34 cellular contexts compared by ENCODE assay signal in the genomic region with DNA sequence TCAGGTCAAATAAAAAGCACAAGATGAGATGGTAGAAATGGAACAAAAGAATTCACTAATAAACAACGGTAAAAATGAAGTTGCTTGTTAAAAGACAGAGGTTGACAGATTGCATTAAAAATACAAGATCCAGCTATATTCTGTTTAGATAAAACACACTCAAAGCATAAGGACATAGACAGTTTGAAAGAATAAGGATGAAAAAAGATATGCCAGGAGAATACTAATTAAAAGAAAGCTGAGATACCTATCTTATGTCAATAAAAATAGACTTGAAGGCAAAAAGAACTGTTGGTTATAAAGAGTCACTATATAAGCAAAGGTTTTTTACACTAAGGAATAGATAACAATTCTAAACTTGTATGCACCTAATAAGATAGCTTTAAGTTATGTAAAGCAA.
DNase-seq lines count a peak whose midpoint lies in the region; ATAC-seq, FAIRE-seq and TF ChIP-seq lines count a peak whose summit lies in the region.
"Had no signal": no experiment of that assay in that cellular context is flagged by ENCODE, and none has a peak within 500 bp of the region (broad histone marks: within the 10 kb centered on the region; RNA-seq: fewer than 3 reads in every experiment).

No MANE protein-coding gene starts in this region.

- DNase-seq in SK-N-DZ (ENCODE audit: low spot score) (peak; percentile 28), K562 (ENCODE audit: extremely low read depth in 1 of 4, low spot score in 3 of 4) (no peak), anterior cingulate cortex (lab: John Stamatoyannopoulos, UW) (no peak), HTR-8/SVneo (ENCODE audit: insufficient read length, low spot score) (no peak)
- DNase-seq: 8988T; ACHN; AML-193; BE2C; C1 segment of cervical spinal cord; Caco-2; Calu3; CD4-positive, alpha-beta memory T cell; CD4-positive, alpha-beta T cell; CD4-positive, CD25-positive, alpha-beta regulatory T cell; CD8-positive, alpha-beta memory T cell; CD8-positive, alpha-beta T cell; COR-L47; DMS 273 treated with DMSO at 0.1 percent for 48 hours; DMS153; DMS53; DMS79; DMS79 treated with DMSO at 0.1 percent for 48 hours; DND-41; EL had no signal

- WGBS in K562 (ENCODE audit: insufficient coverage, low coverage, missing lambda C conversion rate): 0% methylated on average over 1 of the region's 1 CpG

- H3K4me2 ChIP-seq in K562 (ENCODE audit: insufficient read depth, low read length): no peak overlapping the region
- H3K4me2 ChIP-seq: A549; BLaER1; BLaER1 treated with 17β-estradiol and CSF1 and Interleukin-3, amounts not matched to agents 10 nM and 100 nM had no signal

- no peak overlapping the region for H3K27ac Mint-ChIP-seq in stimulated activated memory B cell treated with anti-CD40 and anti-IgM and Interleukin-4, amounts not matched to agents 10 μg/mL and 1 μg/mL and 100 μg/mL, for 72 hours
- H3K27ac Mint-ChIP-seq: B cell; CD14-positive monocyte; CD4-positive, alpha-beta memory T cell; CD4-positive, alpha-beta T cell; CD8-positive, alpha-beta memory T cell; CD8-positive, alpha-beta T cell had no signal

- FAIRE-seq in K562 (lab: Jason Lieb, UNC) (no peak), HTR-8/SVneo (lab: Jason Lieb, UNC) (no peak)
- FAIRE-seq: A204.1, A549, D721Med had no signal

- no peak for TF ChIP-seq EP300 in K562 (IDR thresholded peaks at IDR 0.05; ENCODE audit: low read length)

- no peak overlapping the region for H3K9ac ChIP-seq in K562 (ENCODE audit: insufficient read depth in 1 of 2, low read depth in 2 of 2, low read length in 2 of 2)
- H3K9ac ChIP-seq: BLaER1; BLaER1 treated with 17β-estradiol and CSF1 and Interleukin-3, amounts not matched to agents 10 nM and 100 nM had no signal

- no peaks in the 10 kb centered on the region for H3K27me3 Mint-ChIP-seq in stimulated activated memory B cell treated with anti-CD40 and anti-IgM and Interleukin-4, amounts not matched to agents 10 μg/mL and 1 μg/mL and 100 μg/mL, for 72 hours
- H3K27me3 Mint-ChIP-seq: B cell; CD4-positive, alpha-beta memory T cell; CD4-positive, alpha-beta T cell; CD4-positive, CD25-positive, alpha-beta regulatory T cell; CD8-positive, alpha-beta memory T cell had no signal

- no peaks in the 10 kb centered on the region for H4K20me1 ChIP-seq in K562 (replicated peaks; ENCODE audit: control insufficient read depth, insufficient read depth, low read length)
- H4K20me1 ChIP-seq: BLaER1; BLaER1 treated with 17β-estradiol and CSF1 and Interleukin-3, amounts not matched to agents 10 nM and 100 nM had no signal

- H3K36me3 Mint-ChIP-seq in stimulated activated memory B cell treated with anti-CD40 and anti-IgM and Interleukin-4, amounts not matched to agents 10 μg/mL and 1 μg/mL and 100 μg/mL, for 72 hours: no peaks in the 10 kb centered on the region
- H3K36me3 Mint-ChIP-seq: CD14-positive monocyte; CD4-positive, alpha-beta memory T cell; CD4-positive, CD25-positive, alpha-beta regulatory T cell; CD8-positive, alpha-beta memory T cell; CD8-positive, alpha-beta T cell had no signal

- H3K79me2 ChIP-seq in K562 (ENCODE audit: control insufficient read depth, insufficient read depth, low read length): no peaks in the 10 kb centered on the region

- no peak overlapping the region for H3K4me3 Mint-ChIP-seq in stimulated activated memory B cell treated with anti-CD40 and anti-IgM and Interleukin-4, amounts not matched to agents 10 μg/mL and 1 μg/mL and 100 μg/mL, for 72 hours
- H3K4me3 Mint-ChIP-seq: B cell; CD14-positive monocyte; CD4-positive, alpha-beta memory T cell; CD4-positive, alpha-beta T cell; CD4-positive, CD25-positive, alpha-beta regulatory T cell; CD8-positive, alpha-beta memory T cell; CD8-positive, alpha-beta T cell had no signal

- TF ChIP-seq POLR2A in K562 (conservative IDR thresholded peaks at IDR 0.05): no peak

- peak overlapping the region; percentile 43; the same call in 1 of the 2 replicates for H3K27ac ChIP-seq in VCaP
- H3K27ac ChIP-seq in K562 (ENCODE audit: extremely low read depth, low read depth, low read length): no peak overlapping the region
- H3K27ac ChIP-seq: 22Rv1; A549; BLaER1; BLaER1 treated with 17β-estradiol and CSF1 and Interleukin-3, amounts not matched to agents 10 nM and 100 nM had no signal

- POLR2A ChIA-PET in K562 (lab: Yijun Ruan, JAX): no interaction called here

- no peak for TF ChIP-seq RAD21 in K562 (CRISPR knock-in tag; conservative IDR thresholded peaks at IDR 0.05 in 1 of 2, IDR thresholded peaks at IDR 0.05 in 1 of 2)

- H3K4me1 Mint-ChIP-seq in stimulated activated memory B cell treated with anti-CD40 and anti-IgM and Interleukin-4, amounts not matched to agents 10 μg/mL and 1 μg/mL and 100 μg/mL, for 72 hours: no peaks in the 10 kb centered on the region
- H3K4me1 Mint-ChIP-seq: B cell; CD14-positive monocyte; CD4-positive, CD25-positive, alpha-beta regulatory T cell; CD8-positive, alpha-beta memory T cell had no signal

- ATAC-seq in K562: no peak
- no peak for ATAC-seq in stimulated activated memory B cell treated with anti-CD40 and anti-IgM and Interleukin-4, amounts not matched to agents 10 μg/mL and 1 μg/mL and 100 μg/mL, for 72 hours
- ATAC-seq: A549; CD8-positive, alpha-beta T cell had no signal

- CTCF ChIA-PET in K562 (lab: Yijun Ruan, JAX; ENCODE audit: low intra/inter-chr PET ratio): no interaction called here

- TF ChIP-seq CTCF in VCaP (conservative IDR thresholded peaks at IDR 0.05) (no peak), K562 (IDR thresholded peaks at IDR 0.05 in 2 of 3, conservative IDR thresholded peaks at IDR 0.05 in 1 of 3; ENCODE audit: insufficient read depth in 2 of 3, low read depth in 1 of 3, low read length in 3 of 3) (no peak)

- no TSS peak for BruUV-seq in K562 (replicated peaks; lab: Mats Ljungman, UMichigan)

- no peak overlapping the region for H2AFZ ChIP-seq in K562 (ENCODE audit: low read depth, low read length)

- no peaks in the 10 kb centered on the region for H3K27me3 ChIP-seq in K562 (ENCODE audit: control insufficient read depth in 2 of 2, insufficient read depth in 2 of 2, low read length in 2 of 2)
- H3K27me3 ChIP-seq: BE2C; BLaER1; BLaER1 treated with 17β-estradiol and CSF1 and Interleukin-3, amounts not matched to agents 10 nM and 100 nM had no signal

- H3K9me3 ChIP-seq in K562 (replicated peaks; ENCODE audit: control insufficient read depth, insufficient read depth, low read depth, low read length): peaks cover 3% of the 10 kb centered on the region; the same call in 1 of the 2 replicates
- H3K9me3 ChIP-seq: BE2C had no signal

- no peaks in the 10 kb centered on the region for H3K4me1 ChIP-seq in K562 (replicated peaks in 1 of 2; ENCODE audit: control insufficient read depth in 2 of 2, insufficient read depth in 2 of 2, low read length in 2 of 2)
- H3K4me1 ChIP-seq: A549; BE2C; BLaER1; BLaER1 treated with 17β-estradiol and CSF1 and Interleukin-3, amounts not matched to agents 10 nM and 100 nM; Caco-2 had no signal

- in situ Hi-C loops in K562 (cut with MboI): no loop called here

- no peak overlapping the region for H3K4me3 ChIP-seq in K562
- H3K4me3 ChIP-seq: A549; BLaER1; BLaER1 treated with 17β-estradiol and CSF1 and Interleukin-3, amounts not matched to agents 10 nM and 100 nM had no signal

- H3K9me1 ChIP-seq in K562 (ENCODE audit: control insufficient read depth, insufficient read depth, low read length): no peaks in the 10 kb centered on the region

- no peaks in the 10 kb centered on the region for H3K36me3 ChIP-seq in K562 (ENCODE audit: control insufficient read depth, insufficient read depth, low read length)
- H3K36me3 ChIP-seq: BE2C; BLaER1; BLaER1 treated with 17β-estradiol and CSF1 and Interleukin-3, amounts not matched to agents 10 nM and 100 nM had no signal

- intact Hi-C loops in K562 (cut with micrococcal nuclease): no loop called here

- peaks cover 14% of the 10 kb centered on the region for H3K9me3 Mint-ChIP-seq in stimulated activated memory B cell treated with anti-CD40 and anti-IgM and Interleukin-4, amounts not matched to agents 10 μg/mL and 1 μg/mL and 100 μg/mL, for 72 hours

TF ChIP-seq in K562, 482 proteins besides CTCF, POLR2A, EP300 and RAD21:
- no peak for TF ChIP-seq NR4A1 (CRISPR knock-in tag; IDR thresholded peaks at IDR 0.05)
- TF ChIP-seq NR4A1 (tag; IDR thresholded peaks at IDR 0.05): no peak
- TF ChIP-seq ASH1L (IDR thresholded peaks at IDR 0.05; ENCODE audit: borderline replicate concordance, low read depth, partially characterized antibody): no peak
- peak; percentile 94 for TF ChIP-seq CREBBP (IDR thresholded peaks at IDR 0.05; ENCODE audit: low read depth, low read length)
- TF ChIP-seq, protein P1, sequence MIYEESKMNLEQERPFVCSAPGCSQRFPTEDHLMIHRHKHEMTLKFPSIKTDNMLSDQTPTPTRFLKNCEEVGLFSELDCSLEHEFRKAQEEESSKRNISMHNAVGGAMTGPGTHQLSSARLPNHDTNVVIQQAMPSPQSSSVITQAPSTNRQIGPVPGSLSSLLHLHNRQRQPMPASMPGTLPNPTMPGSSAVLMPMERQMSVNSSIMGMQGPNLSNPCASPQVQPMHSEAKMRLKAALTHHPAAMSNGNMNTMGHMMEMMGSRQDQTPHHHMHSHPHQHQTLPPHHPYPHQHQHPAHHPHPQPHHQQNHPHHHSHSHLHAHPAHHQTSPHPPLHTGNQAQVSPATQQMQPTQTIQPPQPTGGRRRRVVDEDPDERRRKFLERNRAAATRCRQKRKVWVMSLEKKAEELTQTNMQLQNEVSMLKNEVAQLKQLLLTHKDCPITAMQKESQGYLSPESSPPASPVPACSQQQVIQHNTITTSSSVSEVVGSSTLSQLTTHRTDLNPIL (CRISPR knock-in tag; IDR thresholded peaks at IDR 0.05): no peak
- no peak for TF ChIP-seq C11orf30 (IDR thresholded peaks at IDR 0.05; ENCODE audit: low read depth)
- no peak for TF ChIP-seq GMEB1 (CRISPR knock-in tag; IDR thresholded peaks at IDR 0.05)
- no peak for TF ChIP-seq NCOR1 (IDR thresholded peaks at IDR 0.05)
- no peak for TF ChIP-seq FOXJ2 (tag; IDR thresholded peaks at IDR 0.05)
- no peak for TF ChIP-seq HDAC2 (IDR thresholded peaks at IDR 0.05)
